ENCODE assay signal across 13 cellular contexts in genomic region chr11:96161271-96162089, GRCh38.
A peak's percentile ranks its signal among the peaks of the same experiment; 100 is the strongest.
DNase-seq lines count a peak whose midpoint lies in the region; ATAC-seq and TF ChIP-seq lines count a peak whose summit lies in the region.
"Had no signal": no experiment of that assay in that cellular context is flagged by ENCODE, and none has a peak within 500 bp of the region (broad histone marks: within the 10 kb centered on the region; RNA-seq: fewer than 3 reads in every experiment).

No MANE protein-coding gene starts in this region.

- H3K4me3 ChIP-seq in gastroesophageal sphincter: no peak overlapping the region
- H3K4me3 ChIP-seq in skeletal muscle tissue (ENCODE audit: low read length in 3 of 3): no peak overlapping the region
- H3K4me3 ChIP-seq: stomach had no signal

- 64 to 66% methylated on average over 10 of the region's 10 CpGs for WGBS in gastroesophageal sphincter (ENCODE audit: low coverage in 1 of 2), 2 donors

- no peaks in the 10 kb centered on the region for H3K36me3 ChIP-seq in gastroesophageal sphincter
- no peaks in the 10 kb centered on the region for H3K36me3 ChIP-seq in skeletal muscle tissue (ENCODE audit: control insufficient read depth in 3 of 3, insufficient read depth in 3 of 3, low read length in 3 of 3)
- H3K36me3 ChIP-seq: stomach had no signal

- H3K4me3 Mint-ChIP-seq in stimulated activated naive CD8-positive, alpha-beta T cell treated with anti-CD3 and anti-CD28 coated beads, Interleukin-15, amount 100 ng/mL, for 72 hours: no peak overlapping the region
- H3K4me3 Mint-ChIP-seq: activated naive CD8-positive, alpha-beta T cell treated with anti-CD3 and anti-CD28 coated beads, Interleukin-2, amount 10 ng/mL, durations not matched to agents 7 days and 5 days had no signal

- H3K4me1 Mint-ChIP-seq in stimulated activated naive CD8-positive, alpha-beta T cell treated with anti-CD3 and anti-CD28 coated beads, Interleukin-15, amount 100 ng/mL, for 72 hours: peaks cover 42% of the 10 kb centered on the region

- H3K4me1 ChIP-seq in gastroesophageal sphincter (peaks cover 15 to 57% (median 29%) of the 10 kb centered on the region in 3 donors), skeletal muscle tissue (ENCODE audit: control insufficient read depth in 3 of 3, insufficient read depth in 3 of 3, low read length in 3 of 3) (peaks cover 9 to 18% (median 10%) of the 10 kb centered on the region in 3 donors)

- no peaks in the 10 kb centered on the region for H3K9me3 Mint-ChIP-seq in stimulated activated naive CD8-positive, alpha-beta T cell treated with anti-CD3 and anti-CD28 coated beads, Interleukin-15, amount 100 ng/mL, for 72 hours
- H3K9me3 Mint-ChIP-seq: activated naive CD8-positive, alpha-beta T cell treated with anti-CD3 and anti-CD28 coated beads, Interleukin-2, amount 10 ng/mL, durations not matched to agents 7 days and 5 days had no signal

- no peak overlapping the region for H3K27ac Mint-ChIP-seq in stimulated activated naive CD8-positive, alpha-beta T cell treated with anti-CD3 and anti-CD28 coated beads, Interleukin-15, amount 100 ng/mL, for 72 hours
- H3K27ac Mint-ChIP-seq: activated naive CD8-positive, alpha-beta T cell treated with anti-CD3 and anti-CD28 coated beads, Interleukin-2, amount 10 ng/mL, durations not matched to agents 7 days and 5 days had no signal

- no peaks in the 10 kb centered on the region for H3K27me3 Mint-ChIP-seq in stimulated activated naive CD8-positive, alpha-beta T cell treated with anti-CD3 and anti-CD28 coated beads, Interleukin-15, amount 100 ng/mL, for 72 hours
- H3K27me3 Mint-ChIP-seq: activated naive CD8-positive, alpha-beta T cell treated with anti-CD3 and anti-CD28 coated beads, Interleukin-2, amount 10 ng/mL, durations not matched to agents 7 days and 5 days had no signal

- no peaks in the 10 kb centered on the region for H3K27me3 ChIP-seq in gastroesophageal sphincter
- no peaks in the 10 kb centered on the region for H3K27me3 ChIP-seq in skeletal muscle tissue (ENCODE audit: control insufficient read depth in 3 of 3, insufficient read depth in 3 of 3, low read length in 3 of 3)
- H3K27me3 ChIP-seq: stomach had no signal

- H3K9me3 ChIP-seq in gastroesophageal sphincter (no peaks in the 10 kb centered on the region), skeletal muscle tissue (ENCODE audit: control insufficient read depth in 3 of 3, low read length in 3 of 3) (no peaks in the 10 kb centered on the region)
- H3K9me3 ChIP-seq: stomach had no signal

- TF ChIP-seq EP300 in gastroesophageal sphincter (IDR thresholded peaks at IDR 0.05): no peak

- DNase-seq in ELR (ENCODE audit: low read depth) (peak; percentile 53), OCI-M1 (lab: John Stamatoyannopoulos, UW) (no peak)
- no peak for DNase-seq in stimulated activated naive CD8-positive, alpha-beta T cell treated with anti-CD3 and anti-CD28 coated beads, Interleukin-15, amount 100 ng/mL, for 72 hours
- DNase-seq: activated naive CD8-positive, alpha-beta T cell treated with anti-CD3 and anti-CD28 coated beads, Interleukin-2, amount 10 ng/mL, durations not matched to agents 7 days and 5 days; effector CD4-positive, alpha-beta T cell; NCI-H1092; NCI-H446; stomach had no signal

- TF ChIP-seq POLR2A in gastroesophageal sphincter (IDR thresholded peaks at IDR 0.05): no peak

- no peak for TF ChIP-seq CTCF in gastroesophageal sphincter (IDR thresholded peaks at IDR 0.05)

- peak overlapping the region in 3 of 4 donors; percentile 2 to 73 (median 61) for H3K27ac ChIP-seq in gastroesophageal sphincter
- peak overlapping the region; percentile 54 for H3K27ac ChIP-seq in skeletal muscle tissue (ENCODE audit: low read depth, low read length)

- no peak overlapping the region for H3K9ac ChIP-seq in skeletal muscle tissue (ENCODE audit: low read depth in 1 of 3, low read length in 3 of 3)

- ATAC-seq in SK-N-SH treated with all-trans-retinoic acid at 6 μM for 48 hours (peak; percentile 49), gastroesophageal sphincter (no peak), HG03135 (IDR thresholded peaks at IDR 0.05; ENCODE audit: unreplicated experiment) (no peak)
- ATAC-seq in stimulated activated naive CD8-positive, alpha-beta T cell treated with anti-CD3 and anti-CD28 coated beads, Interleukin-15, amount 100 ng/mL, for 72 hours: no peak
- ATAC-seq: Panc1 had no signal

TF ChIP-seq in SK-N-SH treated with all-trans-retinoic acid at 6 μM for 48 hours, 23 proteins besides CTCF, POLR2A, EP300 and RAD21:
- TF ChIP-seq BACH2 (CRISPR knock-in tag; IDR thresholded peaks at IDR 0.05; ENCODE audit: borderline replicate concordance) (no peak), ISL1 (CRISPR knock-in tag; IDR thresholded peaks at IDR 0.05) (peak; percentile 32; the same call in 1 of the 2 replicates), ARNTL (CRISPR knock-in tag; IDR thresholded peaks at IDR 0.05; ENCODE audit: borderline replicate concordance, low read depth) (no peak), ZFP30 (CRISPR knock-in tag; IDR thresholded peaks at IDR 0.05) (no peak), PPARA (CRISPR knock-in tag; IDR thresholded peaks at IDR 0.05; ENCODE audit: borderline replicate concordance) (no peak), TOX (CRISPR knock-in tag; IDR thresholded peaks at IDR 0.05; ENCODE audit: borderline replicate concordance) (no peak), ZNF70 (CRISPR knock-in tag; IDR thresholded peaks at IDR 0.05) (no peak)
